ENCODE assay signal across 15 cellular contexts in genomic region chr21:46431884-46432488, GRCh38. TPM values are rescaled to one million over a fixed set of nuclear protein-coding genes. Genes with fewer than 3 reads are reported as not detected.
DNase-seq lines count a peak whose midpoint lies in the region; ATAC-seq and TF ChIP-seq lines count a peak whose summit lies in the region.
"Had no signal": no experiment of that assay in that cellular context is flagged by ENCODE, and none has a peak within 500 bp of the region (broad histone marks: within the 10 kb centered on the region; RNA-seq: fewer than 3 reads in every experiment).

No MANE protein-coding gene starts in this region.

- no peaks in the 10 kb centered on the region for H3K27me3 Mint-ChIP-seq in activated naive CD8-positive, alpha-beta T cell
- H3K27me3 Mint-ChIP-seq in activated naive CD8-positive, alpha-beta T cell treated with anti-CD3 and anti-CD28 coated beads, Interleukin-2, amount 50 U/mL, for 24 hours = no peaks in the 10 kb centered on the region
- H3K27me3 Mint-ChIP-seq in activated CD8-positive, alpha-beta T cell treated with anti-CD3 and anti-CD28 coated beads for 36 hours = no peaks in the 10 kb centered on the region

- POLR2A ChIA-PET in activated CD8-positive, alpha-beta T cell treated with anti-CD3 and anti-CD28 coated beads for 36 hours (lab: Charles Lee) = interaction anchor here (0.8 to 1.1 kb wide), 2 partner anchors 26 to 40 kb away, joined by 3 read pairs; no protein-coding TSS in a partner anchor
- POLR2A ChIA-PET in GM10248 (lab: Yijun Ruan, JAX) = no interaction called here

- no peak overlapping the region for H3K4me3 ChIP-seq in testis
- H3K4me3 ChIP-seq: SJCRH30, tibial artery had no signal

- no peaks in the 10 kb centered on the region for H3K9me3 ChIP-seq in testis
- H3K9me3 ChIP-seq: SJCRH30, tibial artery had no signal

- H3K36me3 Mint-ChIP-seq in activated naive CD8-positive, alpha-beta T cell = peaks cover 11% of the 10 kb centered on the region
- peaks cover 24% of the 10 kb centered on the region for H3K36me3 Mint-ChIP-seq in activated naive CD8-positive, alpha-beta T cell treated with anti-CD3 and anti-CD28 coated beads, Interleukin-2, amount 50 U/mL, for 24 hours (ENCODE audit: low read depth)
- peaks cover 23% of the 10 kb centered on the region for H3K36me3 Mint-ChIP-seq in activated CD8-positive, alpha-beta T cell treated with anti-CD3 and anti-CD28 coated beads for 36 hours (ENCODE audit: low read depth)

- H3K4me3 Mint-ChIP-seq in activated naive CD8-positive, alpha-beta T cell = peak overlapping the region; percentile 57
- H3K4me3 Mint-ChIP-seq in activated naive CD8-positive, alpha-beta T cell treated with anti-CD3 and anti-CD28 coated beads, Interleukin-2, amount 50 U/mL, for 24 hours = no peak overlapping the region
- peak overlapping the region; percentile 19 for H3K4me3 Mint-ChIP-seq in activated CD8-positive, alpha-beta T cell treated with anti-CD3 and anti-CD28 coated beads for 36 hours
- H3K4me3 Mint-ChIP-seq: nephron had no signal

- 76 to 83% methylated on average over 22 of the region's 22 CpGs for WGBS in testis, 2 donors

- H3K4me1 Mint-ChIP-seq in activated naive CD8-positive, alpha-beta T cell (ENCODE audit: low read depth) = peaks cover 23% of the 10 kb centered on the region
- H3K4me1 Mint-ChIP-seq in activated naive CD8-positive, alpha-beta T cell treated with anti-CD3 and anti-CD28 coated beads, Interleukin-2, amount 50 U/mL, for 24 hours = peaks cover 8% of the 10 kb centered on the region
- H3K4me1 Mint-ChIP-seq in activated CD8-positive, alpha-beta T cell treated with anti-CD3 and anti-CD28 coated beads for 36 hours (ENCODE audit: low read depth) = peaks cover 7% of the 10 kb centered on the region

- H3K27ac Mint-ChIP-seq in activated naive CD8-positive, alpha-beta T cell = peak overlapping the region; percentile 77
- no peak overlapping the region for H3K27ac Mint-ChIP-seq in activated naive CD8-positive, alpha-beta T cell treated with anti-CD3 and anti-CD28 coated beads, Interleukin-2, amount 50 U/mL, for 24 hours
- H3K27ac Mint-ChIP-seq in activated CD8-positive, alpha-beta T cell treated with anti-CD3 and anti-CD28 coated beads for 36 hours = peak overlapping the region; percentile 38
- H3K27ac Mint-ChIP-seq: nephron had no signal

- CTCF ChIA-PET in activated CD8-positive, alpha-beta T cell treated with anti-CD3 and anti-CD28 coated beads for 36 hours (lab: Charles Lee) = interaction anchor here (0.8 kb wide), 1 partner anchor 51 kb away, joined by 3 read pairs; no protein-coding TSS in a partner anchor
- CTCF ChIA-PET in GM10248 (lab: Yijun Ruan, JAX) = no interaction called here

- intact Hi-C loops in activated CD8-positive, alpha-beta T cell treated with anti-CD3 and anti-CD28 coated beads for 36 hours (cut with micrococcal nuclease) = no loop called here
- intact Hi-C loops in testis (cut with DNase I; ENCODE audit: low total_unique reads) = no loop called here

- TF ChIP-seq CTCF in activated CD8-positive, alpha-beta T cell treated with anti-CD3 and anti-CD28 coated beads for 36 hours (IDR thresholded peaks at IDR 0.05) = no peak
- no peak for TF ChIP-seq CTCF in testis (IDR thresholded peaks at IDR 0.05)
- no peak for TF ChIP-seq CTCF in GM10248 (IDR thresholded peaks at IDR 0.05; ENCODE audit: control extremely low read depth, extremely low read depth, low read depth, missing control alignments)

- H3K27me3 ChIP-seq in testis = no peaks in the 10 kb centered on the region
- H3K27me3 ChIP-seq: SJCRH30, tibial artery had no signal

- ATAC-seq in activated naive CD8-positive, alpha-beta T cell treated with anti-CD3 and anti-CD28 coated beads, Interleukin-2, amount 50 U/mL, for 24 hours = no peak
- peak; percentile 34 for ATAC-seq in activated CD8-positive, alpha-beta T cell treated with anti-CD3 and anti-CD28 coated beads for 36 hours
- ATAC-seq in left lobe of liver (peak; percentile 32), HG02642 (IDR thresholded peaks at IDR 0.05; ENCODE audit: poor library complexity, unreplicated experiment) (no peak)

- H3K9me3 Mint-ChIP-seq in activated naive CD8-positive, alpha-beta T cell (ENCODE audit: low read depth) = no peaks in the 10 kb centered on the region
- no peaks in the 10 kb centered on the region for H3K9me3 Mint-ChIP-seq in activated naive CD8-positive, alpha-beta T cell treated with anti-CD3 and anti-CD28 coated beads, Interleukin-2, amount 50 U/mL, for 24 hours
- no peaks in the 10 kb centered on the region for H3K9me3 Mint-ChIP-seq in activated CD8-positive, alpha-beta T cell treated with anti-CD3 and anti-CD28 coated beads for 36 hours
- H3K9me3 Mint-ChIP-seq: nephron had no signal

- no peak for DNase-seq in activated naive CD8-positive, alpha-beta T cell treated with anti-CD3 and anti-CD28 coated beads, Interleukin-2, amount 50 U/mL, for 24 hours
- DNase-seq in activated CD8-positive, alpha-beta T cell treated with anti-CD3 and anti-CD28 coated beads for 36 hours = peak; percentile 22
- no peak for DNase-seq in left lobe of liver (ENCODE audit: low spot score)
- DNase-seq in testis = peak; percentile 36
- no peak for DNase-seq in 8988T
- no peak for DNase-seq in GM10248 (ENCODE audit: extremely low spot score)
- DNase-seq: effector memory CD4-positive, alpha-beta T cell; foreskin fibroblast; NCI-H187 treated with DMSO at 0.1 percent for 48 hours; NCI-H69; SJCRH30 had no signal

- H3K27ac ChIP-seq in testis = no peak overlapping the region
- H3K27ac ChIP-seq: SJCRH30, tibial artery had no signal

- no peak for TF ChIP-seq POLR2A in testis (IDR thresholded peaks at IDR 0.05)

- H3K4me1 ChIP-seq in testis = no peaks in the 10 kb centered on the region
- H3K4me1 ChIP-seq: SJCRH30, tibial artery had no signal

- no peaks in the 10 kb centered on the region for H3K36me3 ChIP-seq in testis (ENCODE audit: low read depth, missing control alignments)

RNA-seq across cellular contexts. Expression of gene DIP2A, which starts 26.7 kb away (rescaled TPM):
- 10 to 100 TPM; 30.9 to 34.1 TPM for total RNA-seq in activated CD8-positive, alpha-beta T cell treated with anti-CD3 and anti-CD28 coated beads for 36 hours
- total RNA-seq in left lobe of liver (15.2 TPM), testis (100 to 1,000 TPM in 1 of 2 donors, 10 to 100 TPM in 1; 94.3 to 104 TPM)
- 42.5 TPM for polyA plus RNA-seq in testis (ENCODE audit: insufficient read depth, low read depth, low replicate concordance)

Comparison
In these comparisons a context has a peak if more than half of its experiments do, and no peak if none do; other contexts are left out.
1. ATAC-seq: peak in activated CD8-positive, alpha-beta T cell treated with anti-CD3 and anti-CD28 coated beads for 36 hours (single experiment) and left lobe of liver (single experiment); none in activated naive CD8-positive, alpha-beta T cell treated with anti-CD3 and anti-CD28 coated beads, Interleukin-2, amount 50 U/mL, for 24 hours (single experiment) and HG02642 (single experiment).
2. DNase-seq: peak in activated CD8-positive, alpha-beta T cell treated with anti-CD3 and anti-CD28 coated beads for 36 hours (single experiment) and testis (single experiment); none in activated naive CD8-positive, alpha-beta T cell treated with anti-CD3 and anti-CD28 coated beads, Interleukin-2, amount 50 U/mL, for 24 hours (single experiment), left lobe of liver (single experiment), 8988T (single experiment) and GM10248 (single experiment).